Comparison of ENCODE assay signal across 8 cellular contexts in the genomic region with DNA sequence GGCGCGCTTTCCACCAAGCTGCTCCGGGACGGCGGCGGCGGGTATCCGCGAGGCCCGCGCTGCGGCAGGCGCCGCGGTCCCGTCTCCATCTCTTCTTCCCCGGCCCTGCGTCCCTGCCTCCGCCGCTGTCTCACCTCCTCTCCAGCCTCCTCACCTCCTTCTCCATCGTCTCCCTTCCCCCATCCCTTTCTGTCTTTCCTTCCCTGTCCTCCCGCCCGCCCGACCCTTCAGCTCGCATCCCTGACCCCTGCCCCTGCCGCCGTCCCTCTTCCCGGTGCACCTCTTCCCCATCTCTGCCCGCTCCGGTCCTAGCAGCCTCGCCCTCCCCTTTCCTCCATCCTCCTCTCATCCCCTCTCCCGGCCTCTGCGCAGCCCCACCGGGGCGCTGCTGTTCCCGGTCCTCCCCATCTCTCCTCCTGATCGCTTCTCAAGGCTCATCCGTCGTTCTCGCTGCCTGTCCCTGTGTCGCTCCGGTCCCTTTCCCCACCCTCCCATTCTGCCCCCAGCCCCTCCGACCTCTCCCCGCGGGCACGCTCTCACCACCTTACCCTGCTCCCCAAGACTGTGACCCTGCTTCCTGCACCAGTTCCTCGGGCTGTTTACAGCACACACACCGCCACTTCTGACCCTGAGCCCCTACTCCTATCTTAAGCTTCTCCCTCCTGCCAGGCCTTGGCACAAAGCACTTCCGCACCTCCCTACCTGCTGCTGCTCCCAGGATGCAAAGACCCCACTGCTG. TPM values are rescaled to one million over a fixed set of nuclear protein-coding genes. Genes with fewer than 3 reads are reported as not detected.
DNase-seq lines count a peak whose midpoint lies in the region; ATAC-seq, FAIRE-seq and TF ChIP-seq lines count a peak whose summit lies in the region.

No MANE protein-coding gene starts in this region.

- peaks cover 13% of the 10 kb centered on the region for H3K27me3 Mint-ChIP-seq in astrocyte (ENCODE audit: low read depth, unreplicated experiment)

- peak overlapping the region; percentile 52 for H3K9ac ChIP-seq in astrocyte (ENCODE audit: low read length)

- peak overlapping the region; percentile 81 for H2AFZ ChIP-seq in astrocyte (ENCODE audit: low read depth, low read length)

- peaks cover 8% of the 10 kb centered on the region for H3K4me1 Mint-ChIP-seq in astrocyte (ENCODE audit: low read depth, unreplicated experiment)

- no peak overlapping the region for H3K27ac ChIP-seq in astrocyte (ENCODE audit: low read depth, low read length)
- H3K27ac ChIP-seq in suprapubic skin: no peak overlapping the region

- peak overlapping the region; percentile 69 for H3K4me3 ChIP-seq in AG04449 (ENCODE audit: low read depth, low read length)
- H3K4me3 ChIP-seq in astrocyte (ENCODE audit: insufficient read depth, low read depth, low read length): peak overlapping the region; percentile 73
- peak overlapping the region; percentile 61 for H3K4me3 ChIP-seq in kidney epithelial cell (ENCODE audit: low read depth, low read length)
- H3K4me3 ChIP-seq in suprapubic skin: peak overlapping the region; percentile 79

- peak; percentile 2 for ATAC-seq in GM18868 (IDR thresholded peaks at IDR 0.05; ENCODE audit: unreplicated experiment)

- no peak for FAIRE-seq in astrocyte (lab: Jason Lieb, UNC)

- no peaks in the 10 kb centered on the region for H3K36me3 ChIP-seq in astrocyte (ENCODE audit: insufficient read depth, low read length)
- H3K36me3 ChIP-seq in kidney epithelial cell (ENCODE audit: control insufficient read depth, insufficient read depth, low read length): no peaks in the 10 kb centered on the region
- H3K36me3 ChIP-seq in suprapubic skin: no peaks in the 10 kb centered on the region

- no peaks in the 10 kb centered on the region for H3K9me3 ChIP-seq in astrocyte (ENCODE audit: insufficient read depth, low read depth, low read length)
- no peaks in the 10 kb centered on the region for H3K9me3 ChIP-seq in suprapubic skin

- TF ChIP-seq POLR2A in suprapubic skin (IDR thresholded peaks at IDR 0.05): no peak

- H3K9me3 Mint-ChIP-seq in astrocyte (ENCODE audit: unreplicated experiment): no peaks in the 10 kb centered on the region

- CTCF ChIA-PET in AG04449 (lab: Yijun Ruan, JAX): interaction anchor here (1.0 to 2.5 kb wide), 4 partner anchors 10 to 188 kb away, joined by 3 to 11 read pairs (median 5); no protein-coding TSS in a partner anchor

- H3K36me3 Mint-ChIP-seq in astrocyte (ENCODE audit: low read depth, unreplicated experiment): peaks cover 2% of the 10 kb centered on the region

- DNase-seq in AG04449 (ENCODE audit: low read depth, low spot score) (no peak), NCI-H2227 (lab: John Stamatoyannopoulos, UW; ENCODE audit: unreplicated experiment) (peak; percentile 67), astrocyte (ENCODE audit: low read depth) (no peak), kidney epithelial cell (ENCODE audit: low read depth) (no peak), suprapubic skin (ENCODE audit: low spot score in 2 of 2) (no peak), NK-92 (lab: John Stamatoyannopoulos, UW; ENCODE audit: unreplicated experiment) (no peak), AML-193 (lab: John Stamatoyannopoulos, UW) (no peak)

- H3K27me3 ChIP-seq in astrocyte (ENCODE audit: insufficient read depth, low read length) (no peaks in the 10 kb centered on the region), kidney epithelial cell (ENCODE audit: control insufficient read depth, insufficient read depth, low read length) (no peaks in the 10 kb centered on the region), suprapubic skin (no peaks in the 10 kb centered on the region)

- TF ChIP-seq CTCF in AG04449 (IDR thresholded peaks at IDR 0.05; ENCODE audit: insufficient read depth, low read length, missing control alignments): no peak
- no peak for TF ChIP-seq CTCF in astrocyte (IDR thresholded peaks at IDR 0.05; ENCODE audit: insufficient read depth, low read depth, low read length)
- no peak for TF ChIP-seq CTCF in kidney epithelial cell (IDR thresholded peaks at IDR 0.05; ENCODE audit: insufficient read depth, low read length, poor library complexity, severe bottlenecking)
- TF ChIP-seq CTCF in suprapubic skin (IDR thresholded peaks at IDR 0.05): no peak

- TF ChIP-seq EP300 in suprapubic skin (IDR thresholded peaks at IDR 0.05): no peak

- peak overlapping the region; percentile 41 for H3K27ac Mint-ChIP-seq in astrocyte (ENCODE audit: unreplicated experiment)

- peak overlapping the region; percentile 90 for H3K4me3 Mint-ChIP-seq in astrocyte (ENCODE audit: unreplicated experiment)

- H3K79me2 ChIP-seq in astrocyte (ENCODE audit: insufficient read depth, low read length): no peaks in the 10 kb centered on the region

- WGBS in suprapubic skin: under 1% methylated on average over 49 of the region's 49 CpGs

- H3K4me1 ChIP-seq in astrocyte (ENCODE audit: insufficient read depth, low read length) (peaks cover 12% of the 10 kb centered on the region), suprapubic skin (peaks cover 31% of the 10 kb centered on the region)

- peak overlapping the region; percentile 94 for H3K4me2 ChIP-seq in astrocyte (ENCODE audit: low read length)

- H4K20me1 ChIP-seq in astrocyte (ENCODE audit: insufficient read depth, low read length): peaks cover 16% of the 10 kb centered on the region

- POLR2A ChIA-PET in AG04449 (lab: Yijun Ruan, JAX): interaction anchor here (0.7 kb wide), 1 partner anchor 10 kb away, joined by 4 read pairs; no protein-coding TSS in a partner anchor

RNA-seq across cellular contexts. Expression of gene NPHP4, which starts 0.8 kb away (rescaled TPM):
- 8.4 and 9.3 TPM in 2 replicates for total RNA-seq in astrocyte
- total RNA-seq in kidney epithelial cell: 6.6 TPM in 2 replicates
- total RNA-seq in suprapubic skin: 10 to 100 TPM; 26.3 to 33.7 (median 29.1) TPM

RNA-seq across cellular contexts. Expression of gene KCNAB2, which starts 52.7 kb away (rescaled TPM):
- total RNA-seq in astrocyte (3.1 and 4.4 TPM in 2 replicates), kidney epithelial cell (1.6 and 2.7 TPM in 2 replicates), suprapubic skin (10 to 100 TPM; 13.3 to 17.5 (median 16.2) TPM)
